ENCODE assay signal across 7 cellular contexts in the genomic region with DNA sequence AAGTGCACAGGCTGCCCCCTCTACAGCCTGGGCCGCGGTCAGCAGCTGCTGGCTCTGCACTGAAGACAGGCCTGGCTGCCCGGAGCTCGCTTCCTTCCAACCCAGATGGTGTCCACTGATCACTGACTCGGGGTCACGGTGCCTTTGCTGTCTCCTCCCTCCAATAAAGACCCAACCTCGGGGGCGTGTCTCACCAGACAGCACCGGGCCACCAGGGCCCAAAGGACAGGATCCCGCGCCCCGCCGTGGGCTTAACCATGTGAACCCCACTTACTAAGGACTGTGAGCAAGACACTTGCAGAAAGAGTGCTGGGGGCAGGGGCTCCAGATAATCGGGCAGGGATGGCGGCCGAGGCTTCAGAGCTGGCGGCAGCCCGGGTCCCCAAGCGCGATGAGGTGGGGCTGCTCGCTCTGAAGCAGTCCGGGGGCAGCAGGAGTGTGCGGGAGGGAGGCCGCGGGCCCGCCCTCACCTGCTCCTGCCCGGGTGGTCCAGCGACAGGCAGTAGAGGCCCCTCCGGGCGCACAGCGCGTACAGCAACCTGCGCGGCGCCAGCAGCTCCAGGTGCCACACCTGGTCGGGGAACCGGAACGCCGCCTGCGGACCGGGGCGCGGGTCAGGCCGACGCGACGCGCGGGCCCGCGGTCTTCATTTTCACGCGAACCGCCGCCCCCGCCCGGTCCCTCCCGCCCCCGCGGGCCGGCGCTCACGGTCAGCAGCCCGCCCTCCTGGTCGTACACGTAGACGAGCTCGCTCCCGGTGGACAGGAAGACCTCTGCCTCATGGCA. TPM values are rescaled to one million over a fixed set of nuclear protein-coding genes. Genes with fewer than 3 reads are reported as not detected.
DNase-seq lines count a peak whose midpoint lies in the region; ATAC-seq, FAIRE-seq and TF ChIP-seq lines count a peak whose summit lies in the region.

No MANE protein-coding gene starts in this region.

- DNase-seq in activated CD4-positive, alpha-beta memory T cell treated with anti-CD3 and anti-CD28 coated beads for 36 hours = peak; percentile 21
- DNase-seq in germinal center (ENCODE audit: low spot score) (peak; percentile 44), frontal cortex (ENCODE audit: low spot score in 2 of 2) (no peak)

- no peaks in the 10 kb centered on the region for H3K4me1 ChIP-seq in parathyroid adenoma

- peak overlapping the region; percentile 89 for H3K4me3 ChIP-seq in parathyroid adenoma (ENCODE audit: low read depth, low read length)

- H2AFZ ChIP-seq in parathyroid adenoma = peak overlapping the region; percentile 94

- H3K27ac ChIP-seq in parathyroid adenoma = peak overlapping the region; percentile 70

- peaks cover 13% of the 10 kb centered on the region for H3K36me3 Mint-ChIP-seq in activated CD4-positive, alpha-beta memory T cell treated with anti-CD3 and anti-CD28 coated beads for 36 hours

- POLR2A ChIA-PET in activated CD4-positive, alpha-beta memory T cell treated with anti-CD3 and anti-CD28 coated beads for 36 hours (lab: Charles Lee) = interaction anchor here (0.7 to 1.7 kb wide), 6 partner anchors 15 to 68 kb away, joined by 3 to 14 read pairs (median 4); no protein-coding TSS in a partner anchor

- H3K4me2 ChIP-seq in parathyroid adenoma (ENCODE audit: low read length) = peak overlapping the region; percentile 96

- peaks cover 33% of the 10 kb centered on the region for H3K4me1 Mint-ChIP-seq in activated CD4-positive, alpha-beta memory T cell treated with anti-CD3 and anti-CD28 coated beads for 36 hours (ENCODE audit: low read depth)

- CTCF ChIA-PET in activated CD4-positive, alpha-beta memory T cell treated with anti-CD3 and anti-CD28 coated beads for 36 hours (lab: Charles Lee) = interaction anchor here (0.8 to 2.1 kb wide), 5 partner anchors 38 to 256 kb away, joined by 3 to 9 read pairs (median 4); a partner anchor contains a TSS

- no peaks in the 10 kb centered on the region for H3K9me3 ChIP-seq in parathyroid adenoma (ENCODE audit: control insufficient read depth, low read length)

- TF ChIP-seq POLR2A in GM18505 (IDR thresholded peaks at IDR 0.05; ENCODE audit: borderline replicate concordance, extremely low read depth, insufficient read depth, insufficient read length) = no peak

- H3K9ac ChIP-seq in parathyroid adenoma = peak overlapping the region; percentile 35

- H3K36me3 ChIP-seq in parathyroid adenoma (ENCODE audit: control insufficient read depth, insufficient read depth, low read length) = no peaks in the 10 kb centered on the region

- FAIRE-seq in frontal cortex (lab: Jason Lieb, UNC) = no peak

- no peaks in the 10 kb centered on the region for H3K79me2 ChIP-seq in parathyroid adenoma

- TF ChIP-seq CTCF in parathyroid adenoma (IDR thresholded peaks at IDR 0.05) = no peak

- intact Hi-C loops in activated CD4-positive, alpha-beta memory T cell treated with anti-CD3 and anti-CD28 coated beads for 36 hours (cut with micrococcal nuclease) = loop anchor here (2.0 kb wide), 2 partner anchors 39 to 115 kb away; a partner anchor contains a TSS

- ATAC-seq in GM18505 (IDR thresholded peaks at IDR 0.05; ENCODE audit: unreplicated experiment) = peak; percentile 23
- ATAC-seq in HG03135 (IDR thresholded peaks at IDR 0.05; ENCODE audit: unreplicated experiment) = peak; percentile 3
- ATAC-seq in HG03139 (IDR thresholded peaks at IDR 0.05; ENCODE audit: unreplicated experiment) = no peak

- H3K4me3 Mint-ChIP-seq in activated CD4-positive, alpha-beta memory T cell treated with anti-CD3 and anti-CD28 coated beads for 36 hours = peak overlapping the region; percentile 83

- H3K27me3 ChIP-seq in parathyroid adenoma (ENCODE audit: control insufficient read depth, insufficient read depth, low read length) = no peaks in the 10 kb centered on the region

- no peaks in the 10 kb centered on the region for H3K27me3 Mint-ChIP-seq in activated CD4-positive, alpha-beta memory T cell treated with anti-CD3 and anti-CD28 coated beads for 36 hours

- peak overlapping the region; percentile 70 for H3K27ac Mint-ChIP-seq in activated CD4-positive, alpha-beta memory T cell treated with anti-CD3 and anti-CD28 coated beads for 36 hours

- H3K9me3 Mint-ChIP-seq in activated CD4-positive, alpha-beta memory T cell treated with anti-CD3 and anti-CD28 coated beads for 36 hours = no peaks in the 10 kb centered on the region

RNA-seq across cellular contexts. Expression of a gene that starts 0.5 kb away (rescaled TPM):
- 10 to 100 TPM; 33.5 to 39.7 TPM for total RNA-seq in activated CD4-positive, alpha-beta memory T cell treated with anti-CD3 and anti-CD28 coated beads for 36 hours
- 21.6 TPM for total RNA-seq in frontal cortex

RNA-seq across cellular contexts. Expression of a gene that starts 23.5 kb away (rescaled TPM):
- under 1 TPM; 0.33 to 0.46 TPM for total RNA-seq in activated CD4-positive, alpha-beta memory T cell treated with anti-CD3 and anti-CD28 coated beads for 36 hours
- total RNA-seq in frontal cortex = 4.9 TPM

RNA-seq across cellular contexts. Expression of a gene that starts 39.1 kb away (rescaled TPM):
- total RNA-seq in activated CD4-positive, alpha-beta memory T cell treated with anti-CD3 and anti-CD28 coated beads for 36 hours = 1,000 to 10,000 TPM; 3,773 to 3,928 TPM
- 5,358 TPM for total RNA-seq in frontal cortex

Comparison
In these comparisons a context has a peak if more than half of its experiments do, and no peak if none do; other contexts are left out.
1. DNase-seq: peak in activated CD4-positive, alpha-beta memory T cell treated with anti-CD3 and anti-CD28 coated beads for 36 hours (single experiment) and germinal center (single experiment); none in frontal cortex (0 of 2).